ENCODE assay signal across 28 cellular contexts in the genomic region with DNA sequence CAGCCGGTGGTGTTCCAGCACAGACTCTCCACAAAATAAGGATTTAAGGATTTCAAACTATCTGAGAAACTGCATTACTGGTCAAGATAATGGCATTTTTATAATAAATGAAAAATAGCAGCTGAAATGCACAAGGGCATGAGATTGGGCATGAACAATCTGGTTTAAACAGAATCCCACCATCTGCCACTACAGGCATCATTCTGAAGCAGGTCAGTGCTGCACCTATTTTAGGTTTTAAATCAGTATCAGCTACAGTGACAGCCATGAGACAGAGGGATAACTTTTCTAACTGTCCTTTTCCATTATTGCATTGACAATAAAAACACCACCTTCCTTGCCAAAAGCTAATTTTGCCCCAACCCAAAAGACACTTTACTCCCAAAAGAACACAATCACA.
"Had no signal": no experiment of that assay in that cellular context is flagged by ENCODE, and none has a peak within 500 bp of the region (broad histone marks: within the 10 kb centered on the region; RNA-seq: fewer than 3 reads in every experiment).

No MANE protein-coding gene starts in this region.

- H3K9me3 ChIP-seq: gastrocnemius medialis, heart left ventricle, mucosa of descending colon, thyroid gland, vagina had no signal

- H3K9me3 Mint-ChIP-seq: effector memory CD8-positive, alpha-beta T cell; stimulated activated effector memory CD8-positive, alpha-beta T cell treated with anti-CD3 and anti-CD28 coated beads, Interleukin-12 subunit alpha, Interleukin-12 subunit beta, amount 100 ng/mL, for 72 hours had no signal

- H3K4me1 Mint-ChIP-seq: naive B cell had no signal

- H3K79me2 ChIP-seq: hepatocyte, parathyroid adenoma had no signal

- H3K4me3 ChIP-seq: gastrocnemius medialis, heart left ventricle, hepatocyte, lung, mucosa of descending colon, neural progenitor cell, smooth muscle cell, stomach, thyroid gland, vagina had no signal

- H3K4me2 ChIP-seq: hepatocyte, neural progenitor cell, smooth muscle cell had no signal

- ATAC-seq: effector memory CD8-positive, alpha-beta T cell; gastrocnemius medialis; heart left ventricle; left lobe of liver; mucosa of descending colon; natural killer cell treated with Interleukin-12 subunit alpha and Interleukin-12 subunit beta and Interleukin-15 and Interleukin-18, amount 100 ng/mL, for 72 hours; sciatic nerve; stimulated activated effector memory CD8-positive, alpha-beta T cell treated with anti-CD3 and anti-CD28 coated beads, Interleukin-12 subunit alpha, Interleukin-12 subunit beta, amount 100 ng/mL, for 72 hours had no signal

- H3K27me3 Mint-ChIP-seq: naive B cell, progenitor cell of endocrine pancreas had no signal

- H3K9ac ChIP-seq: neural progenitor cell, parathyroid adenoma had no signal

- H3K4me3 Mint-ChIP-seq: effector memory CD8-positive, alpha-beta T cell; mesothelial cell of epicardium; naive B cell; natural killer cell treated with Interleukin-12 subunit alpha and Interleukin-12 subunit beta and Interleukin-15 and Interleukin-18, amount 100 ng/mL, for 72 hours; neural progenitor cell; stimulated activated effector memory CD8-positive, alpha-beta T cell treated with anti-CD3 and anti-CD28 coated beads, Interleukin-12 subunit alpha, Interleukin-12 subunit beta, amount 100 ng/mL, for 72 hours had no signal

- FAIRE-seq: endometrium, kidney had no signal

- DNase-seq: cortex of kidney; effector memory CD8-positive, alpha-beta T cell; erythroblast; gastrocnemius medialis; heart left ventricle; kidney; mesenchymal stem cell; mucosa of descending colon; naive B cell; stimulated activated CD4-positive, alpha-beta T cell treated with anti-CD3 and anti-CD28 coated beads, Interleukin-2, amount 100 ng/mL, for 24 hours; stimulated activated CD4-positive, alpha-beta T cell treated with anti-CD3 and anti-CD28 coated beads, Interleukin-4, amount 100 ng/mL, for 24 hours; stimulated activated naive CD4-positive, alpha-beta T cell treated with Interleukin-2 at 50 U/mL for 16 hours; stomach; thyroid gland; trophoblast cell had no signal

- H3K4me1 ChIP-seq: gastrocnemius medialis, heart left ventricle, parathyroid adenoma, stomach, thyroid gland, vagina had no signal

- H3K27ac Mint-ChIP-seq: effector memory CD8-positive, alpha-beta T cell; mesothelial cell of epicardium; naive B cell; natural killer cell treated with Interleukin-12 subunit alpha and Interleukin-12 subunit beta and Interleukin-15 and Interleukin-18, amount 100 ng/mL, for 72 hours; neural progenitor cell; progenitor cell of endocrine pancreas; stimulated activated effector memory CD8-positive, alpha-beta T cell treated with anti-CD3 and anti-CD28 coated beads, Interleukin-12 subunit alpha, Interleukin-12 subunit beta, amount 100 ng/mL, for 72 hours had no signal

- H2AFZ ChIP-seq: hepatocyte, neural progenitor cell, parathyroid adenoma had no signal

- H3K27me3 ChIP-seq: gastrocnemius medialis, heart left ventricle, hepatocyte, neural progenitor cell, stomach, thyroid gland, vagina had no signal

- H3K36me3 ChIP-seq: gastrocnemius medialis, heart left ventricle, neural progenitor cell, stomach, thyroid gland, vagina had no signal

- H3K27ac ChIP-seq: gastrocnemius medialis, heart left ventricle, hepatocyte, neural progenitor cell, parathyroid adenoma, stomach, thyroid gland, vagina had no signal

- H3K36me3 Mint-ChIP-seq: naive B cell; natural killer cell treated with Interleukin-12 subunit alpha and Interleukin-12 subunit beta and Interleukin-15 and Interleukin-18, amount 100 ng/mL, for 72 hours; stimulated activated effector memory CD8-positive, alpha-beta T cell treated with anti-CD3 and anti-CD28 coated beads, Interleukin-12 subunit alpha, Interleukin-12 subunit beta, amount 100 ng/mL, for 72 hours had no signal
